ENCODE assay signal across 8 cellular contexts in genomic region chr6:89984926-89985743, GRCh38.
A peak's percentile ranks its signal among the peaks of the same experiment; 100 is the strongest.
DNase-seq lines count a peak whose midpoint lies in the region; TF ChIP-seq lines count a peak whose summit lies in the region.

No MANE protein-coding gene starts in this region.

- H3K4me3 ChIP-seq in HUES64 (ENCODE audit: low read length) (no peak overlapping the region), MM.1S (ENCODE audit: low read length) (no peak overlapping the region), Karpas-422 (ENCODE audit: low read length) (no peak overlapping the region)

- H3K4me2 ChIP-seq in MM.1S (ENCODE audit: low read depth, low read length) = no peak overlapping the region
- H3K4me2 ChIP-seq in Karpas-422 (ENCODE audit: low read depth, low read length, poor library complexity, severe bottlenecking) = no peak overlapping the region

- no peak overlapping the region for H2AFZ ChIP-seq in MM.1S (ENCODE audit: low read length)
- no peak overlapping the region for H2AFZ ChIP-seq in Karpas-422 (ENCODE audit: low read length)

- H3K27me3 ChIP-seq in HUES64 (ENCODE audit: insufficient read depth, low read length) (no peaks in the 10 kb centered on the region), MM.1S (replicated peaks; ENCODE audit: insufficient read depth, low read length) (no peaks in the 10 kb centered on the region), Karpas-422 (ENCODE audit: low read length) (no peaks in the 10 kb centered on the region)

- TF ChIP-seq CTCF in MM.1S (IDR thresholded peaks at IDR 0.05; ENCODE audit: low read length) = no peak

- H3K9me3 ChIP-seq in HUES64 (ENCODE audit: insufficient read depth, low read depth, low read length) = no peaks in the 10 kb centered on the region
- no peaks in the 10 kb centered on the region for H3K9me3 ChIP-seq in MM.1S (replicated peaks; ENCODE audit: insufficient read depth, low read length)
- no peaks in the 10 kb centered on the region for H3K9me3 ChIP-seq in Karpas-422 (ENCODE audit: low read length)

- H3K9me2 ChIP-seq in MM.1S (replicated peaks; ENCODE audit: insufficient read depth, low read length) (no peaks in the 10 kb centered on the region), Karpas-422 (replicated peaks; ENCODE audit: insufficient read depth, low read length) (no peaks in the 10 kb centered on the region)

- H4K20me1 ChIP-seq in MM.1S (ENCODE audit: insufficient read depth, low read length) (no peaks in the 10 kb centered on the region), Karpas-422 (ENCODE audit: insufficient read depth, low read depth, low read length) (no peaks in the 10 kb centered on the region)

- no peaks in the 10 kb centered on the region for H3K36me3 ChIP-seq in HUES64 (ENCODE audit: insufficient read depth, low read length)
- no peaks in the 10 kb centered on the region for H3K36me3 ChIP-seq in MM.1S (replicated peaks; ENCODE audit: insufficient read depth, low read length)
- no peaks in the 10 kb centered on the region for H3K36me3 ChIP-seq in Karpas-422 (ENCODE audit: insufficient read depth, low read length)

- 88% methylated on average over 12 of the region's 12 CpGs for WGBS in HUES64

- H3K9ac ChIP-seq in HUES64 (ENCODE audit: low read depth, low read length) = peak overlapping the region; percentile 61; the same call in 1 of the 2 replicates
- no peak overlapping the region for H3K9ac ChIP-seq in MM.1S (ENCODE audit: low read length)
- no peak overlapping the region for H3K9ac ChIP-seq in Karpas-422 (ENCODE audit: low read length)

- no peak overlapping the region; the same call in 1 of the 2 replicates for H3K27ac ChIP-seq in HUES64 (ENCODE audit: low read depth, low read length)
- H3K27ac ChIP-seq in caudate nucleus (ENCODE audit: low read depth, low read length) = peak overlapping the region; percentile 77
- no peak overlapping the region for H3K27ac ChIP-seq in MM.1S (ENCODE audit: low read length)
- no peak overlapping the region for H3K27ac ChIP-seq in Karpas-422 (ENCODE audit: low read length)

- H3K4me1 ChIP-seq in HUES64 (ENCODE audit: insufficient read depth, low read length) = peaks cover 13% of the 10 kb centered on the region
- peaks cover 8% of the 10 kb centered on the region for H3K4me1 ChIP-seq in MM.1S (ENCODE audit: low read length)
- H3K4me1 ChIP-seq in Karpas-422 (ENCODE audit: low read length) = no peaks in the 10 kb centered on the region

- no peaks in the 10 kb centered on the region for H3F3A ChIP-seq in MM.1S (ENCODE audit: insufficient read depth, low read length)

- DNase-seq in A172 (ENCODE audit: low spot score) (peak; percentile 46), caudate nucleus (lab: John Stamatoyannopoulos, UW) (peak in 59 of 61 donors; percentile 18 to 93 (median 75)), lung microvascular endothelial cell (ENCODE audit: low read depth in 2 of 2) (peak; percentile 16 to 67), NCI-H2029 treated with DMSO at 0.1 percent for 48 hours (lab: John Stamatoyannopoulos, UW) (no peak), MM.1S (no peak), Karpas-422 (no peak)
- DNase-seq in stimulated activated naive CD4-positive, alpha-beta T cell treated with Interleukin-2 at 50 U/mL for 16 hours (lab: John Stamatoyannopoulos, UW) = no peak

- H3K79me2 ChIP-seq in MM.1S (ENCODE audit: low read length) (no peaks in the 10 kb centered on the region), Karpas-422 (ENCODE audit: low read length) (no peaks in the 10 kb centered on the region)

Comparison
In these comparisons a context has a peak if more than half of its experiments do, and no peak if none do; other contexts are left out.
1. DNase-seq: peak in A172 (single experiment), caudate nucleus (59 of 61) and lung microvascular endothelial cell (2 of 2); none in NCI-H2029 treated with DMSO at 0.1 percent for 48 hours (single experiment), stimulated activated naive CD4-positive, alpha-beta T cell treated with Interleukin-2 at 50 U/mL for 16 hours (single experiment), MM.1S (single experiment) and Karpas-422 (single experiment).